Comparison of ENCODE assay signal across 21 cellular contexts in genomic region chr1:246814890-246815289, GRCh38.
"Had no signal": no experiment of that assay in that cellular context is flagged by ENCODE, and none has a peak within 500 bp of the region (broad histone marks: within the 10 kb centered on the region; RNA-seq: fewer than 3 reads in every experiment).

No MANE protein-coding gene starts in this region.

- H3K27me3 ChIP-seq: MG63 had no signal

- FAIRE-seq: RCC 7860 had no signal

- H3K27ac ChIP-seq: SJSA1, SK-N-MC had no signal

- H3K9me3 ChIP-seq: MG63, SJSA1 had no signal

- H3K36me3 ChIP-seq: MG63, SJSA1 had no signal

- H3K4me1 ChIP-seq: SJSA1 had no signal

- H3K4me3 ChIP-seq: MG63, SJSA1, SK-N-MC had no signal

- DNase-seq: Karpas-422, KG1, MG63, NCI-H1092, NCI-H1105 treated with DMSO at 0.1 percent for 48 hours, NCI-H1417 treated with DMSO at 0.1 percent for 48 hours, NCI-H146, NCI-H1694 treated with DMSO at 0.1 percent for 48 hours, NCI-H1930, NCI-H2081, NCI-H2107, NCI-H2227 treated with DMSO at 0.1 percent for 48 hours, NCI-H524, NCI-H526 treated with DMSO at 0.1 percent for 48 hours, NCI-H748 treated with DMSO at 0.1 percent for 48 hours, Right ventricle myocardium superior, RPMI8226, SIG-M5 had no signal
